ENCODE assay signal across 12 cellular contexts in genomic region chr19:49423278-49423984, GRCh38. TPM values are rescaled to one million over a fixed set of nuclear protein-coding genes. Genes with fewer than 3 reads are reported as not detected.
DNase-seq lines count a peak whose midpoint lies in the region; ATAC-seq and TF ChIP-seq lines count a peak whose summit lies in the region.
"Had no signal": no experiment of that assay in that cellular context is flagged by ENCODE, and none has a peak within 500 bp of the region (broad histone marks: within the 10 kb centered on the region; RNA-seq: fewer than 3 reads in every experiment).

Gene PTH2, minus strand, starts transcription at chr19:49423441. Its CDS starts 102 bp downstream, at chr19:49423339.

- peak within 1 kb of the TSS; percentile 66 for H3K4me3 Mint-ChIP-seq in activated CD8-positive, alpha-beta memory T cell treated with anti-CD3 and anti-CD28 coated beads, Interleukin-2, amount 10 ng/mL, durations not matched to agents 7 days and 5 days
- H3K4me3 Mint-ChIP-seq in activated B cell treated with CpG ODN at 0.5 μM for 24 hours: peak within 1 kb of the TSS; percentile 77
- peak within 1 kb of the TSS; percentile 77 for H3K4me3 Mint-ChIP-seq in stimulated activated effector memory CD8-positive, alpha-beta T cell treated with anti-CD3 and anti-CD28 coated beads, Interleukin-12 subunit alpha, Interleukin-12 subunit beta, amount 100 ng/mL, for 72 hours

- no peak for TF ChIP-seq POLR2A in tibial nerve (IDR thresholded peaks at IDR 0.05)

- H3K79me2 ChIP-seq in hepatocyte: no peaks in the 10 kb centered on the region

- DNase-seq in activated CD8-positive, alpha-beta memory T cell treated with anti-CD3 and anti-CD28 coated beads, Interleukin-2, amount 10 ng/mL, durations not matched to agents 7 days and 5 days: no peak
- no peak for DNase-seq in activated CD8-positive, alpha-beta memory T cell treated with anti-CD3 and anti-CD28 coated beads, Interleukin-2, amount 50 U/mL, for 4 hours
- DNase-seq in activated B cell treated with CpG ODN at 0.5 μM for 24 hours: no peak
- no peak for DNase-seq in hepatocyte (ENCODE audit: low spot score)
- DNase-seq in stimulated activated effector memory CD8-positive, alpha-beta T cell treated with anti-CD3 and anti-CD28 coated beads, Interleukin-12 subunit alpha, Interleukin-12 subunit beta, amount 100 ng/mL, for 72 hours (ENCODE audit: low spot score in 2 of 2): no peak
- no peak for DNase-seq in NCI-H1930 (lab: John Stamatoyannopoulos, UW)
- DNase-seq in EL: no peak
- no peak for DNase-seq in tibial nerve (ENCODE audit: low spot score in 2 of 2)
- DNase-seq: activated CD8-positive, alpha-beta memory T cell treated with anti-CD3 and anti-CD28 coated beads, Interleukin-2, amount 50 U/mL, for 48 hours; NCI-H1694 treated with DMSO at 0.1 percent for 48 hours; stimulated activated CD4-positive, alpha-beta T cell treated with anti-CD3 and anti-CD28 coated beads, Interleukin-1b, Interleukin-23, amount 100 ng/mL, for 48 hours had no signal

- no peaks in the 10 kb centered on the region for H3K9me3 Mint-ChIP-seq in activated CD8-positive, alpha-beta memory T cell treated with anti-CD3 and anti-CD28 coated beads, Interleukin-2, amount 10 ng/mL, durations not matched to agents 7 days and 5 days (ENCODE audit: low read depth)
- H3K9me3 Mint-ChIP-seq in activated B cell treated with CpG ODN at 0.5 μM for 24 hours: no peaks in the 10 kb centered on the region
- H3K9me3 Mint-ChIP-seq in stimulated activated effector memory CD8-positive, alpha-beta T cell treated with anti-CD3 and anti-CD28 coated beads, Interleukin-12 subunit alpha, Interleukin-12 subunit beta, amount 100 ng/mL, for 72 hours: no peaks in the 10 kb centered on the region

- peak within 1 kb of the TSS; percentile 52 for H3K27ac Mint-ChIP-seq in activated CD8-positive, alpha-beta memory T cell treated with anti-CD3 and anti-CD28 coated beads, Interleukin-2, amount 10 ng/mL, durations not matched to agents 7 days and 5 days
- peak within 1 kb of the TSS; percentile 2 for H3K27ac Mint-ChIP-seq in activated B cell treated with CpG ODN at 0.5 μM for 24 hours
- no peak within 1 kb of the TSS for H3K27ac Mint-ChIP-seq in stimulated activated effector memory CD8-positive, alpha-beta T cell treated with anti-CD3 and anti-CD28 coated beads, Interleukin-12 subunit alpha, Interleukin-12 subunit beta, amount 100 ng/mL, for 72 hours

- H2AFZ ChIP-seq in hepatocyte: no peak within 1 kb of the TSS

- 38% methylated on average over 18 of the region's 31 CpGs for WGBS in hepatocyte (ENCODE audit: low lambda C conversion rate, missing lambda C conversion rate)
- 7 to 9% methylated on average over 19 to 29 of the region's 31 CpGs for WGBS in tibial nerve, 2 donors

- CTCF ChIA-PET in activated CD8-positive, alpha-beta memory T cell treated with anti-CD3 and anti-CD28 coated beads, Interleukin-2, amount 10 ng/mL, durations not matched to agents 7 days and 5 days (lab: Charles Lee): interaction anchor here (0.9 to 7.4 kb wide), 5 partner anchors 13 to 53 kb away, joined by 3 to 52 read pairs (median 10); partner anchors contain the start of gene PIH1D1
- CTCF ChIA-PET in activated B cell treated with CpG ODN at 0.5 μM for 24 hours (lab: Charles Lee): no interaction called here

- peaks cover 42% of the 10 kb centered on the region for H3K4me1 Mint-ChIP-seq in activated CD8-positive, alpha-beta memory T cell treated with anti-CD3 and anti-CD28 coated beads, Interleukin-2, amount 10 ng/mL, durations not matched to agents 7 days and 5 days
- peaks cover 65% of the 10 kb centered on the region for H3K4me1 Mint-ChIP-seq in activated B cell treated with CpG ODN at 0.5 μM for 24 hours
- peaks cover 61% of the 10 kb centered on the region for H3K4me1 Mint-ChIP-seq in stimulated activated effector memory CD8-positive, alpha-beta T cell treated with anti-CD3 and anti-CD28 coated beads, Interleukin-12 subunit alpha, Interleukin-12 subunit beta, amount 100 ng/mL, for 72 hours

- TF ChIP-seq CTCF in activated B cell treated with CpG ODN at 0.5 μM for 24 hours (IDR thresholded peaks at IDR 0.05) (no peak), hepatocyte (IDR thresholded peaks at IDR 0.05; ENCODE audit: poor library complexity) (no peak), tibial nerve (IDR thresholded peaks at IDR 0.05) (no peak)

- H3K4me1 ChIP-seq in hepatocyte (ENCODE audit: insufficient read depth) (peaks cover 10% of the 10 kb centered on the region), tibial nerve (peaks cover 0 to 49% (median 20%) of the 10 kb centered on the region in 4 donors)

- ATAC-seq in activated CD8-positive, alpha-beta memory T cell treated with anti-CD3 and anti-CD28 coated beads, Interleukin-2, amount 10 ng/mL, durations not matched to agents 7 days and 5 days: no peak
- no peak for ATAC-seq in activated B cell treated with CpG ODN at 0.5 μM for 24 hours (ENCODE audit: low read depth)
- no peak for ATAC-seq in stimulated activated effector memory CD8-positive, alpha-beta T cell treated with anti-CD3 and anti-CD28 coated beads, Interleukin-12 subunit alpha, Interleukin-12 subunit beta, amount 100 ng/mL, for 72 hours

- H3K9me3 ChIP-seq in hepatocyte (ENCODE audit: low read depth) (no peaks in the 10 kb centered on the region), tibial nerve (no peaks in the 10 kb centered on the region)

- H3K4me3 ChIP-seq in hepatocyte: no peak within 1 kb of the TSS
- H3K4me3 ChIP-seq in tibial nerve: peak within 1 kb of the TSS in 2 of 4 donors; percentile 17 to 29

- H3K27me3 Mint-ChIP-seq in activated CD8-positive, alpha-beta memory T cell treated with anti-CD3 and anti-CD28 coated beads, Interleukin-2, amount 10 ng/mL, durations not matched to agents 7 days and 5 days: peaks cover 93% of the 10 kb centered on the region
- H3K27me3 Mint-ChIP-seq in activated B cell treated with CpG ODN at 0.5 μM for 24 hours: peaks cover 84% of the 10 kb centered on the region

- H3K4me2 ChIP-seq in hepatocyte: peak within 1 kb of the TSS; percentile 65

- TF ChIP-seq EP300 in tibial nerve (IDR thresholded peaks at IDR 0.05): no peak

- H3K27me3 ChIP-seq in hepatocyte (peaks cover 99% of the 10 kb centered on the region), tibial nerve (peaks cover 5 to 100% of the 10 kb centered on the region in 2 donors)

- intact Hi-C loops in activated B cell treated with CpG ODN at 0.5 μM for 24 hours (cut with micrococcal nuclease): loop anchor here (2.0 kb wide), 2 partner anchors 15 to 17 kb away; partner anchors contain the start of gene SLC17A7

- H3K27ac ChIP-seq in hepatocyte: no peak within 1 kb of the TSS
- no peak within 1 kb of the TSS for H3K27ac ChIP-seq in tibial nerve

- H3K9me2 ChIP-seq in hepatocyte (replicated peaks; ENCODE audit: insufficient read depth): no peaks in the 10 kb centered on the region

- POLR2A ChIA-PET in activated B cell treated with CpG ODN at 0.5 μM for 24 hours (lab: Charles Lee): no interaction called here

- no peaks in the 10 kb centered on the region for H3K36me3 ChIP-seq in hepatocyte (replicated peaks; ENCODE audit: insufficient read depth, low read depth)
- H3K36me3 ChIP-seq in tibial nerve: no peaks in the 10 kb centered on the region

- H3K36me3 Mint-ChIP-seq in activated CD8-positive, alpha-beta memory T cell treated with anti-CD3 and anti-CD28 coated beads, Interleukin-2, amount 10 ng/mL, durations not matched to agents 7 days and 5 days: peaks cover 2% of the 10 kb centered on the region
- H3K36me3 Mint-ChIP-seq in activated B cell treated with CpG ODN at 0.5 μM for 24 hours (ENCODE audit: low read depth): no peaks in the 10 kb centered on the region
- peaks cover 4% of the 10 kb centered on the region for H3K36me3 Mint-ChIP-seq in stimulated activated effector memory CD8-positive, alpha-beta T cell treated with anti-CD3 and anti-CD28 coated beads, Interleukin-12 subunit alpha, Interleukin-12 subunit beta, amount 100 ng/mL, for 72 hours

- H4K20me1 ChIP-seq in hepatocyte (ENCODE audit: insufficient read depth, poor library complexity, severe bottlenecking): no peaks in the 10 kb centered on the region

RNA-seq across cellular contexts. Expression of gene PTH2, which starts in this region (rescaled TPM):
- total RNA-seq in activated CD8-positive, alpha-beta memory T cell treated with anti-CD3 and anti-CD28 coated beads, Interleukin-2, amount 10 ng/mL, durations not matched to agents 7 days and 5 days: not detected
- total RNA-seq in activated B cell treated with CpG ODN at 0.5 μM for 24 hours (not detected in 2 replicates), hepatocyte (not detected in 2 replicates), tibial nerve (not detected)
- not detected in 2 replicates for polyA plus RNA-seq in hepatocyte
- total RNA-seq: lower leg skin had no signal
